14 cellular contexts compared by ENCODE assay signal in the genomic region with DNA sequence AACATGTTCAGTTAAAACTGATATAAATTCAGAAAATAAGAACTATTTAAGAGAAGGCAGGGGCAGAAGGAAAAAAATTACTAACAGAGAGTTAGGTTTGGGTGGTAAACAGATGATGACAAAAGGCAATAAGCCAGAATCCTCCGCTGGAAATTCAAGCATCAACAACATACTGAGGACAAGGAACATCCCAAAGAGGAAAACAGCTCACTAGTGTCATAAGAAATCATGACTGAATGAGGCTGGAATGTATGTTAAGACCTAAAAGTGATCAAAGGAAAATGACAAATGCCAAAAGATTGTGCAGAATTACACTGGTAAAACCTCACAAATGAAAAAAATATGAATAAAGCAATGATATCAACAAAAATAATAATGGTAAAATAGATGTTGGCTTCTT.
DNase-seq lines count a peak whose midpoint lies in the region; ATAC-seq, FAIRE-seq and TF ChIP-seq lines count a peak whose summit lies in the region.
"Had no signal": no experiment of that assay in that cellular context is flagged by ENCODE, and none has a peak within 500 bp of the region (broad histone marks: within the 10 kb centered on the region; RNA-seq: fewer than 3 reads in every experiment).

No MANE protein-coding gene starts in this region.

- no peaks in the 10 kb centered on the region for H3K36me3 Mint-ChIP-seq in activated CD8-positive, alpha-beta memory T cell treated with anti-CD3 and anti-CD28 coated beads, Interleukin-2, amount 10 ng/mL, durations not matched to agents 7 days and 5 days

- H3K27ac ChIP-seq in RWPE1 (no peak overlapping the region), osteoblast (ENCODE audit: low read depth, low read length) (peak overlapping the region; percentile 72), prostate gland (no peak overlapping the region)
- H3K27ac ChIP-seq: body of pancreas, gastroesophageal sphincter, ovary had no signal

- FAIRE-seq in D721Med (lab: Jason Lieb, UNC): peak; percentile 66
- FAIRE-seq: HepG2 had no signal

- CTCF ChIA-PET in RWPE1 (lab: Yijun Ruan, JAX): no interaction called here
- CTCF ChIA-PET in activated CD8-positive, alpha-beta memory T cell treated with anti-CD3 and anti-CD28 coated beads, Interleukin-2, amount 10 ng/mL, durations not matched to agents 7 days and 5 days (lab: Charles Lee): no interaction called here

- H3K27me3 ChIP-seq in osteoblast (ENCODE audit: insufficient read depth, low read length) (no peaks in the 10 kb centered on the region), prostate gland (replicated peaks; ENCODE audit: insufficient read depth) (no peaks in the 10 kb centered on the region)
- H3K27me3 ChIP-seq: body of pancreas, gastroesophageal sphincter, ovary had no signal

- no peak overlapping the region for H2AFZ ChIP-seq in osteoblast (ENCODE audit: low read length)

- ATAC-seq in GM18511 (IDR thresholded peaks at IDR 0.05; ENCODE audit: unreplicated experiment): no peak
- ATAC-seq in activated CD8-positive, alpha-beta memory T cell treated with anti-CD3 and anti-CD28 coated beads, Interleukin-2, amount 10 ng/mL, durations not matched to agents 7 days and 5 days: no peak
- ATAC-seq: body of pancreas, gastroesophageal sphincter, HepG2 had no signal

- TF ChIP-seq CTCF in D721Med (IDR thresholded peaks at IDR 0.05; ENCODE audit: insufficient read depth, missing control alignments) (no peak), RWPE1 (conservative IDR thresholded peaks at IDR 0.05; ENCODE audit: low read depth) (no peak), osteoblast (IDR thresholded peaks at IDR 0.05; ENCODE audit: extremely low read depth, low read depth, low read length) (no peak), prostate gland (IDR thresholded peaks at IDR 0.05) (no peak)

- no peak for TF ChIP-seq POLR2A in prostate gland (IDR thresholded peaks at IDR 0.05)

- H3K27ac Mint-ChIP-seq in activated CD8-positive, alpha-beta memory T cell treated with anti-CD3 and anti-CD28 coated beads, Interleukin-2, amount 10 ng/mL, durations not matched to agents 7 days and 5 days: no peak overlapping the region

- H3K4me2 ChIP-seq in osteoblast (ENCODE audit: insufficient read depth, low read length): peak overlapping the region; percentile 43

- 79% methylated on average over 1 of the region's 1 CpG for WGBS in prostate gland

- POLR2A ChIA-PET in RWPE1 (lab: Yijun Ruan, JAX; ENCODE audit: low non-redundant PET): no interaction called here

- H3K9me3 Mint-ChIP-seq in activated CD8-positive, alpha-beta memory T cell treated with anti-CD3 and anti-CD28 coated beads, Interleukin-2, amount 10 ng/mL, durations not matched to agents 7 days and 5 days (ENCODE audit: low read depth): peaks cover 2% of the 10 kb centered on the region

- intact Hi-C loops in prostate gland (cut with DNase I): no loop called here

- H3K79me2 ChIP-seq in osteoblast (ENCODE audit: insufficient read depth, low read length): peaks cover 10% of the 10 kb centered on the region

- no peak overlapping the region for H3K4me3 ChIP-seq in osteoblast (ENCODE audit: insufficient read depth, low read length)
- no peak overlapping the region for H3K4me3 ChIP-seq in prostate gland
- H3K4me3 ChIP-seq: body of pancreas, gastroesophageal sphincter, ovary had no signal

- H3K9me3 ChIP-seq in osteoblast (ENCODE audit: low read depth, low read length): no peaks in the 10 kb centered on the region
- no peaks in the 10 kb centered on the region for H3K9me3 ChIP-seq in prostate gland
- H3K9me3 ChIP-seq: body of pancreas, gastroesophageal sphincter, ovary had no signal

- no peaks in the 10 kb centered on the region for H3K27me3 Mint-ChIP-seq in activated CD8-positive, alpha-beta memory T cell treated with anti-CD3 and anti-CD28 coated beads, Interleukin-2, amount 10 ng/mL, durations not matched to agents 7 days and 5 days

- H4K20me1 ChIP-seq in osteoblast (ENCODE audit: insufficient read depth, low read length): no peaks in the 10 kb centered on the region

- DNase-seq in D721Med (ENCODE audit: insufficient read length, low spot score) (no peak), RWPE1 (ENCODE audit: low spot score) (peak; percentile 36), fibroblast of gingiva (ENCODE audit: low read depth) (peak; percentile 61), osteoblast (ENCODE audit: insufficient read length, low spot score, missing footprints) (peak; percentile 66), NCI-H1105 (lab: John Stamatoyannopoulos, UW) (no peak), prostate gland (ENCODE audit: low spot score) (no peak)
- DNase-seq in activated CD8-positive, alpha-beta memory T cell treated with anti-CD3 and anti-CD28 coated beads, Interleukin-2, amount 10 ng/mL, durations not matched to agents 7 days and 5 days: no peak
- DNase-seq: activated CD4-positive, CD25-positive, alpha-beta regulatory T cell; body of pancreas; NCI-H1436 treated with DMSO at 0.1 percent for 48 hours; ovary had no signal

- no peak overlapping the region for H3K4me3 Mint-ChIP-seq in activated CD8-positive, alpha-beta memory T cell treated with anti-CD3 and anti-CD28 coated beads, Interleukin-2, amount 10 ng/mL, durations not matched to agents 7 days and 5 days

- H3K36me3 ChIP-seq in osteoblast (ENCODE audit: insufficient read depth, low read length): peaks cover 3% of the 10 kb centered on the region
- H3K36me3 ChIP-seq in prostate gland: no peaks in the 10 kb centered on the region
- H3K36me3 ChIP-seq: ovary had no signal

- H3K4me1 ChIP-seq in osteoblast (ENCODE audit: insufficient read depth, low read length) (peaks cover 32% of the 10 kb centered on the region), prostate gland (replicated peaks) (no peaks in the 10 kb centered on the region)
- H3K4me1 ChIP-seq: body of pancreas, gastroesophageal sphincter had no signal

- H3K4me1 Mint-ChIP-seq in activated CD8-positive, alpha-beta memory T cell treated with anti-CD3 and anti-CD28 coated beads, Interleukin-2, amount 10 ng/mL, durations not matched to agents 7 days and 5 days: no peaks in the 10 kb centered on the region

Comparison
In these comparisons a context has a peak if more than half of its experiments do, and no peak if none do; other contexts are left out.
1. DNase-seq: peak in RWPE1 (single experiment), fibroblast of gingiva (single experiment) and osteoblast (single experiment); none in D721Med (single experiment), activated CD8-positive, alpha-beta memory T cell treated with anti-CD3 and anti-CD28 coated beads, Interleukin-2, amount 10 ng/mL, durations not matched to agents 7 days and 5 days (single experiment), NCI-H1105 (single experiment) and prostate gland (single experiment).